Comparison of ENCODE assay signal across 9 cellular contexts in the genomic region with DNA sequence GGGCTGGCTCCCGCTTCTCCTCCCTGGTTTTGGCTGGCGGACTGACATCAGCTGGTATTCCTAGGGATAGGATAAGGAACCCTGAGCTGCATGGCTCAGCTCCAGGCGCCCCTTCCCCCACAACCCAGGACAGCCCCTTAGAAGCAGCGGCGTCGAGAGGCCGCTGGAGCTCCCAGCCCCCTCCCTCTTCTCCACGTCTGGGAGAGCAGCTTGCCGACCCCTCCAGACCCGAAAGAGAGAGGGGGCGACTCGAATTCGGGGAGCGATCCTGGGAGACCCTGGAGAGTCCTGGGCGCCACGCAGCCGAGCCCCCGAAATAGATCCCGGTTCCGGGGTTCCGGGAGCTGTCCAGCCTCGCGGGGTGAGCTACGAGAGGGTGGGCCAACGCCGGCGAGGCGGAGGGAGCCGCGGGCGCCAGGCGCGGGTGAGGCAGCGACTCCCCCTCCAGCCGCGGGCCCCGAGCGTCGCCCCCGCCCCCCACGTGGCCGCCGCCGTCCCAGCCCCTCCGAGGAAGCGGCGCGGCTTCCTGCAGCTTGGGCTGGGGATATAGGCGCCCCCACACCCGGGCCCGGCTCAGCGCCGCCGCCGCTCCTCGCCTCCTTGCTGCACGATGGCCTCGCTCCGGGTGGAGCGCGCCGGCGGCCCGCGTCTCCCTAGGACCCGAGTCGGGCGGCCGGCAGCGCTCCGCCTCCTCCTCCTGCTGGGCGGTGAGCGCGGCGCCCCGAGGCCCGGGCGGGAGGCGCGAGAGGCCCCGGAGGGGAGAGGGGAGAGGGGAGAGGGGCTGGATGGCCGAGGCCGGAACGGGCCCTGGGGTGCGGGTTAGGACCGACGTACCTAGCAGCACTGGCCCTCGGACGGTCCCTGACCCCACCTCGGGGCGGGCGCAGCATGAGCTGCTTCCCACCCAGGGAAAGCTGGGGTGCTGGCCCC. TPM values are rescaled to one million over a fixed set of nuclear protein-coding genes. Genes with fewer than 3 reads are reported as not detected.
A peak's percentile ranks its signal among the peaks of the same experiment; 100 is the strongest.
DNase-seq lines count a peak whose midpoint lies in the region; ATAC-seq and TF ChIP-seq lines count a peak whose summit lies in the region.
"Had no signal": no experiment of that assay in that cellular context is flagged by ENCODE, and none has a peak within 500 bp of the region (broad histone marks: within the 10 kb centered on the region; RNA-seq: fewer than 3 reads in every experiment).

RAMP2 (plus strand) TSS at position 576 of the 930 bp plus-strand sequence; CDS start at position 611, 35 bp downstream.

- TF ChIP-seq POLR2A in spleen (IDR thresholded peaks at IDR 0.05), result no peak

- H4K20me1 ChIP-seq in BLaER1, result peaks cover 16% of the 10 kb centered on the region

- peak within 1 kb of the TSS; percentile 90 for H3K4me2 ChIP-seq in BLaER1

- H3K9me3 ChIP-seq in BLaER1 (no peaks in the 10 kb centered on the region), HUES6 (ENCODE audit: control insufficient read depth, insufficient read depth, low read depth, low read length) (no peaks in the 10 kb centered on the region), spleen (no peaks in the 10 kb centered on the region)

- no peak for ATAC-seq in GM18867 (IDR thresholded peaks at IDR 0.05; ENCODE audit: unreplicated experiment)
- ATAC-seq in HG02571 (IDR thresholded peaks at IDR 0.05; ENCODE audit: unreplicated experiment), result no peak
- no peak for ATAC-seq in GM18861 (IDR thresholded peaks at IDR 0.05; ENCODE audit: unreplicated experiment)

- no peaks in the 10 kb centered on the region for H3K36me3 ChIP-seq in BLaER1
- H3K36me3 ChIP-seq in HUES6 (ENCODE audit: control insufficient read depth, insufficient read depth, low read length), result no peaks in the 10 kb centered on the region
- no peaks in the 10 kb centered on the region for H3K36me3 ChIP-seq in spleen

- DNase-seq in astrocyte of the hippocampus (ENCODE audit: low read depth, low spot score) (peak; percentile 59), iPS-NIHi7 (ENCODE audit: extremely low spot score) (peak; percentile 60), spleen (peak; percentile 74)

- H3K27me3 ChIP-seq in BLaER1 (peaks cover 53% of the 10 kb centered on the region), HUES6 (ENCODE audit: control insufficient read depth, insufficient read depth, low read length) (peaks cover 45% of the 10 kb centered on the region), spleen (replicated peaks in 1 of 7) (peaks cover 0 to 52% (median 22%) of the 10 kb centered on the region in 7 donors)

- 3 to 30% (median 5%) methylated on average over 12 to 92 of the region's 92 CpGs for WGBS in spleen, 5 donors

- no peak for TF ChIP-seq CTCF in spleen (IDR thresholded peaks at IDR 0.05 in 8 of 11, conservative IDR thresholded peaks at IDR 0.05 in 3 of 11)

- H3K9ac ChIP-seq in BLaER1 (0 out of 2 replicates have a peak within 1 kb of the TSS, but pooled peaks have one; percentile 15), HUES6 (ENCODE audit: low read length) (peak within 1 kb of the TSS; percentile 29)

- intact Hi-C loops in spleen (cut with DNase I; ENCODE audit: low total_unique reads), result loop anchor here (5.0 kb wide), 1 partner anchor 39 kb away; no protein-coding TSS in a partner anchor

- no peak within 1 kb of the TSS for H3K27ac ChIP-seq in BLaER1
- H3K27ac ChIP-seq in HUES6 (ENCODE audit: low read depth, low read length), result no peak within 1 kb of the TSS
- H3K27ac ChIP-seq in spleen, result peak within 1 kb of the TSS in 6 of 8 donors; percentile 42 to 77 (median 66)

- H3K4me1 ChIP-seq in BLaER1, result peaks cover 12% of the 10 kb centered on the region
- H3K4me1 ChIP-seq in HUES6 (ENCODE audit: control insufficient read depth, insufficient read depth, low read length), result peaks cover 22% of the 10 kb centered on the region
- peaks cover 13 to 55% (median 38%) of the 10 kb centered on the region in 6 donors for H3K4me1 ChIP-seq in spleen

- H3K4me3 ChIP-seq in BLaER1, result peak within 1 kb of the TSS; percentile 63
- H3K4me3 ChIP-seq in HUES6 (ENCODE audit: low read depth, low read length), result peak within 1 kb of the TSS; percentile 68
- peak within 1 kb of the TSS; percentile 16 to 71 (median 44) for H3K4me3 ChIP-seq in spleen

RNA-seq across cellular contexts. Expression of gene RAMP2, which starts in this region (rescaled TPM):
- 10 to 100 TPM in 6 of 7 donors, 1 to 10 TPM in 1; 9.7 to 34.3 (median 27.0) TPM for total RNA-seq in spleen
- 10 to 100 TPM; 21.5 to 51.7 (median 36.0) TPM for polyA plus RNA-seq in spleen
- total RNA-seq: mononuclear cell had no signal

Comparison
In these comparisons a context has a peak if more than half of its experiments do, and no peak if none do; other contexts are left out.
1. H3K27ac ChIP-seq: peak in spleen (6 of 8); none in BLaER1 (single experiment) and HUES6 (single experiment).
2. Peak in every context shown above with its lines, with median percentiles within 50 percentile points of each other: H3K4me3 ChIP-seq and DNase-seq.